Comparison of ENCODE assay signal across 2 cellular contexts in the genomic region with DNA sequence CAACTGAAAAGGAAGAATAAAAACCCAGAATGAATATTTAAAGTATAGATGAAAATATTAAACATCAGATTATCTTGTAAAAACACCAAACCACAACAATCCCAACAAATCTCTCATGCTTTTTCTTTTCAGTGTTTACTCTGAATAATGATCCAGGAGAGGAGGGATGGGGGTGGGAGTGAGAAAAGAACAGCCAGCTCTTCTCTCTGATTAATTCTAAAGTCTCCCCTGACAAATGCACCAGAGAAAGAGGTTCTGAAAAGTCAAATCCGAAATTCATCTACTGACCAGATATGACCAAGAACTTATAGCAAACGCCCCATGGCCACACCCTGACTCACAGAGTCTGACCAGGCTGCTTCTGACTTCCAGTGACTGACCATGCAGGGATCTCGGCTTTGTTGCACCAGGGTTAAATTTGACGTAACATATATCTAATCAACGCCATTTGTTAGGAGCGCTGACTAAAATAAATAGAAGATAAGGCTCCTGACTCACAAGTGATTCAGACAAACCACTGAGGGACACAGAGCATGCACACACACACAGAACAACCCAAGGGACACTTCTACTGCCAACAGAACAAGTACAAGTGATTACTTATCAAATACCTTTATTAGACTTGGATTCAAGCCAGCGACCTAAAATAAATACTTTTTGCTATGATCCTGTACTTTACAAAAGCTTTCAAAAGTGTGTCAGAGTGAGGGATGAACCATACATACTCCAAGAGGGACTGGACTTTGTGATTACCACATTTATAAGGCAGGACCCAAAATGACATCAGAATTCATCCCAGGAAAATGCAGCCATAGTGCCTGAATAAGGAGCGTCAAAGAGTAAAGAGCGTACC.
A peak's percentile ranks its signal among the peaks of the same experiment; 100 is the strongest.
TF ChIP-seq lines count a peak whose summit lies in the region.

No MANE protein-coding gene starts in this region.

TF ChIP-seq in HepG2, 621 proteins besides CTCF, POLR2A, EP300 and RAD21 (continued from another document and continues in another):
- TF ChIP-seq ZSCAN5A (CRISPR knock-in tag; IDR thresholded peaks at IDR 0.05; ENCODE audit: borderline replicate concordance) (0 out of 2 replicates have a peak, but pooled peaks have one; percentile 30), KIAA2018 (CRISPR knock-in tag; IDR thresholded peaks at IDR 0.05; ENCODE audit: borderline replicate concordance) (no peak), ZNF460 (CRISPR knock-in tag; IDR thresholded peaks at IDR 0.05; ENCODE audit: borderline replicate concordance) (no peak), REST (IDR thresholded peaks at IDR 0.05; ENCODE audit: borderline replicate concordance in 1 of 2, low read depth in 1 of 2, low read length in 2 of 2) (peak in 1 of 2 experiments; percentile 53; a peak in 1 of 4 replicates), ZNF136 (CRISPR knock-in tag; IDR thresholded peaks at IDR 0.05; ENCODE audit: low read depth) (no peak)

TF ChIP-seq in GM23338, 12 proteins besides CTCF, POLR2A, EP300 and RAD21 (continued from another document):
- TF ChIP-seq REST (IDR thresholded peaks at IDR 0.05; ENCODE audit: unreplicated experiment) (no peak), ZNF114 (CRISPR knock-in tag; IDR thresholded peaks at IDR 0.05) (no peak), NANOG (IDR thresholded peaks at IDR 0.05; ENCODE audit: borderline replicate concordance) (no peak), POLR2AphosphoS5 (IDR thresholded peaks at IDR 0.05; ENCODE audit: low read depth) (no peak), JUNB (IDR thresholded peaks at IDR 0.05; ENCODE audit: unreplicated experiment) (no peak), EZH2 (IDR thresholded peaks at IDR 0.05; ENCODE audit: low read depth, unreplicated experiment) (no peak), EZH2phosphoT487 (IDR thresholded peaks at IDR 0.05; ENCODE audit: unreplicated experiment) (no peak)
- TF ChIP-seq, protein P1, sequence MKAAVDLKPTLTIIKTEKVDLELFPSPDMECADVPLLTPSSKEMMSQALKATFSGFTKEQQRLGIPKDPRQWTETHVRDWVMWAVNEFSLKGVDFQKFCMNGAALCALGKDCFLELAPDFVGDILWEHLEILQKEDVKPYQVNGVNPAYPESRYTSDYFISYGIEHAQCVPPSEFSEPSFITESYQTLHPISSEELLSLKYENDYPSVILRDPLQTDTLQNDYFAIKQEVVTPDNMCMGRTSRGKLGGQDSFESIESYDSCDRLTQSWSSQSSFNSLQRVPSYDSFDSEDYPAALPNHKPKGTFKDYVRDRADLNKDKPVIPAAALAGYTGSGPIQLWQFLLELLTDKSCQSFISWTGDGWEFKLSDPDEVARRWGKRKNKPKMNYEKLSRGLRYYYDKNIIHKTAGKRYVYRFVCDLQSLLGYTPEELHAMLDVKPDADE (IDR thresholded peaks at IDR 0.05): no peak
- TF ChIP-seq, protein P2, sequence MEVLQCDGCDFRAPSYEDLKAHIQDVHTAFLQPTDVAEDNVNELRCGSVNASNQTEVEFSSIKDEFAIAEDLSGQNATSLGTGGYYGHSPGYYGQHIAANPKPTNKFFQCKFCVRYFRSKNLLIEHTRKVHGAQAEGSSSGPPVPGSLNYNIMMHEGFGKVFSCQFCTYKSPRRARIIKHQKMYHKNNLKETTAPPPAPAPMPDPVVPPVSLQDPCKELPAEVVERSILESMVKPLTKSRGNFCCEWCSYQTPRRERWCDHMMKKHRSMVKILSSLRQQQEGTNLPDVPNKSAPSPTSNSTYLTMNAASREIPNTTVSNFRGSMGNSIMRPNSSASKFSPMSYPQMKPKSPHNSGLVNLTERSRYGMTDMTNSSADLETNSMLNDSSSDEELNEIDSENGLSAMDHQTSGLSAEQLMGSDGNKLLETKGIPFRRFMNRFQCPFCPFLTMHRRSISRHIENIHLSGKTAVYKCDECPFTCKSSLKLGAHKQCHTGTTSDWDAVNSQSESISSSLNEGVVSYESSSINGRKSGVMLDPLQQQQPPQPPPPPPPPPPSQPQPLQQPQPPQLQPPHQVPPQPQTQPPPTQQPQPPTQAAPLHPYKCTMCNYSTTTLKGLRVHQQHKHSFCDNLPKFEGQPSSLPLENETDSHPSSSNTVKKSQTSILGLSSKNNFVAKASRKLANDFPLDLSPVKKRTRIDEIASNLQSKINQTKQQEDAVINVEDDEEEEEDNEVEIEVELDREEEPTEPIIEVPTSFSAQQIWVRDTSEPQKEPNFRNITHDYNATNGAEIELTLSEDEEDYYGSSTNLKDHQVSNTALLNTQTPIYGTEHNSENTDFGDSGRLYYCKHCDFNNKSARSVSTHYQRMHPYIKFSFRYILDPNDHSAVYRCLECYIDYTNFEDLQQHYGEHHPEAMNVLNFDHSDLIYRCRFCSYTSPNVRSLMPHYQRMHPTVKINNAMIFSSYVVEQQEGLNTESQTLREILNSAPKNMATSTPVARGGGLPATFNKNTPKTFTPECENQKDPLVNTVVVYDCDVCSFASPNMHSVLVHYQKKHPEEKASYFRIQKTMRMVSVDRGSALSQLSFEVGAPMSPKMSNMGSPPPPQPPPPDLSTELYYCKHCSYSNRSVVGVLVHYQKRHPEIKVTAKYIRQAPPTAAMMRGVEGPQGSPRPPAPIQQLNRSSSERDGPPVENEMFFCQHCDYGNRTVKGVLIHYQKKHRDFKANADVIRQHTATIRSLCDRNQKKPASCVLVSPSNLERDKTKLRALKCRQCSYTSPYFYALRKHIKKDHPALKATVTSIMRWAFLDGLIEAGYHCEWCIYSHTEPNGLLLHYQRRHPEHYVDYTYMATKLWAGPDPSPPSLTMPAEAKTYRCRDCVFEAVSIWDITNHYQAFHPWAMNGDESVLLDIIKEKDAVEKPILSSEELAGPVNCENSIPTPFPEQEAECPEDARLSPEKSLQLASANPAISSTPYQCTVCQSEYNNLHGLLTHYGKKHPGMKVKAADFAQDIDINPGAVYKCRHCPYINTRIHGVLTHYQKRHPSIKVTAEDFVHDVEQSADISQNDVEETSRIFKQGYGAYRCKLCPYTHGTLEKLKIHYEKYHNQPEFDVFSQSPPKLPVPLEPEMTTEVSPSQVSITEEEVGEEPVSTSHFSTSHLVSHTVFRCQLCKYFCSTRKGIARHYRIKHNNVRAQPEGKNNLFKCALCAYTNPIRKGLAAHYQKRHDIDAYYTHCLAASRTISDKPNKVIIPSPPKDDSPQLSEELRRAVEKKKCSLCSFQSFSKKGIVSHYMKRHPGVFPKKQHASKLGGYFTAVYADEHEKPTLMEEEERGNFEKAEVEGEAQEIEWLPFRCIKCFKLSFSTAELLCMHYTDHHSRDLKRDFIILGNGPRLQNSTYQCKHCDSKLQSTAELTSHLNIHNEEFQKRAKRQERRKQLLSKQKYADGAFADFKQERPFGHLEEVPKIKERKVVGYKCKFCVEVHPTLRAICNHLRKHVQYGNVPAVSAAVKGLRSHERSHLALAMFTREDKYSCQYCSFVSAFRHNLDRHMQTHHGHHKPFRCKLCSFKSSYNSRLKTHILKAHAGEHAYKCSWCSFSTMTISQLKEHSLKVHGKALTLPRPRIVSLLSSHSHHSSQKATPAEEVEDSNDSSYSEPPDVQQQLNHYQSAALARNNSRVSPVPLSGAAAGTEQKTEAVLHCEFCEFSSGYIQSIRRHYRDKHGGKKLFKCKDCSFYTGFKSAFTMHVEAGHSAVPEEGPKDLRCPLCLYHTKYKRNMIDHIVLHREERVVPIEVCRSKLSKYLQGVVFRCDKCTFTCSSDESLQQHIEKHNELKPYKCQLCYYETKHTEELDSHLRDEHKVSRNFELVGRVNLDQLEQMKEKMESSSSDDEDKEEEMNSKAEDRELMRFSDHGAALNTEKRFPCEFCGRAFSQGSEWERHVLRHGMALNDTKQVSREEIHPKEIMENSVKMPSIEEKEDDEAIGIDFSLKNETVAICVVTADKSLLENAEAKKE (CRISPR knock-in tag; IDR thresholded peaks at IDR 0.05): no peak
